ENCODE assay signal across 1 cellular context in the genomic region with DNA sequence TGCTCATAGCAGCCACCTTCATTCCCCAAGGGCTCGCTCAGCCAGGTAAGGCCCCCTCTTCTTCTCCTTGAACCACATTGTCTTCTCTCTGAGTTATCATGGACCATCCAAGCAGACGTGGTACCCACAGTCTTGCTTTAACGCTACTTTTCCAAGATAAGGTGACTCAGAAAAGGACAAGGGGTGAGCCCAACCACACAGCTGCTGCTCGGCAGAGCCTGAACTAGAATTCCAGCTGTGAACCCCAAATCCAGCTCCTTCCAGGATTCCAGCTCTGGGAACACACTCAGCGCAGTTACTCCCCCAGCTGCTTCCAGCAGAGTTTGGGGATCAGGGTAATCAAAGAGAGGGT.
TF ChIP-seq lines count a peak whose summit lies in the region.

No MANE protein-coding gene starts in this region.

TF ChIP-seq in K562, 482 proteins besides CTCF, POLR2A, EP300 and RAD21:
- TF ChIP-seq RBFOX2 (IDR thresholded peaks at IDR 0.05; ENCODE audit: low read depth, low read length), result no peak
- TF ChIP-seq KDM4B (IDR thresholded peaks at IDR 0.05; ENCODE audit: borderline replicate concordance in 2 of 2, low read depth in 1 of 2), result no peak
- TF ChIP-seq STAT5B (CRISPR knock-in tag; IDR thresholded peaks at IDR 0.05), result no peak
- TF ChIP-seq EWSR1 (IDR thresholded peaks at IDR 0.05; ENCODE audit: borderline replicate concordance, low read depth, partially characterized antibody), result no peak
- TF ChIP-seq MYC (IDR thresholded peaks at IDR 0.05; ENCODE audit: low read depth, low read length), result no peak
- no peak for TF ChIP-seq MYC (CRISPR knock-in tag; IDR thresholded peaks at IDR 0.05; ENCODE audit: borderline replicate concordance, low read depth)
- TF ChIP-seq, protein P1, sequence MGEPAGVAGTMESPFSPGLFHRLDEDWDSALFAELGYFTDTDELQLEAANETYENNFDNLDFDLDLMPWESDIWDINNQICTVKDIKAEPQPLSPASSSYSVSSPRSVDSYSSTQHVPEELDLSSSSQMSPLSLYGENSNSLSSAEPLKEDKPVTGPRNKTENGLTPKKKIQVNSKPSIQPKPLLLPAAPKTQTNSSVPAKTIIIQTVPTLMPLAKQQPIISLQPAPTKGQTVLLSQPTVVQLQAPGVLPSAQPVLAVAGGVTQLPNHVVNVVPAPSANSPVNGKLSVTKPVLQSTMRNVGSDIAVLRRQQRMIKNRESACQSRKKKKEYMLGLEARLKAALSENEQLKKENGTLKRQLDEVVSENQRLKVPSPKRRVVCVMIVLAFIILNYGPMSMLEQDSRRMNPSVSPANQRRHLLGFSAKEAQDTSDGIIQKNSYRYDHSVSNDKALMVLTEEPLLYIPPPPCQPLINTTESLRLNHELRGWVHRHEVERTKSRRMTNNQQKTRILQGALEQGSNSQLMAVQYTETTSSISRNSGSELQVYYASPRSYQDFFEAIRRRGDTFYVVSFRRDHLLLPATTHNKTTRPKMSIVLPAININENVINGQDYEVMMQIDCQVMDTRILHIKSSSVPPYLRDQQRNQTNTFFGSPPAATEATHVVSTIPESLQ (CRISPR knock-in tag; IDR thresholded peaks at IDR 0.05), result no peak
- TF ChIP-seq POLR2G (IDR thresholded peaks at IDR 0.05; ENCODE audit: low read depth, low read length), result no peak
- TF ChIP-seq ZNF174 (CRISPR knock-in tag; IDR thresholded peaks at IDR 0.05), result no peak
- TF ChIP-seq ZNF354B (CRISPR knock-in tag; IDR thresholded peaks at IDR 0.05), result no peak
- no peak for TF ChIP-seq MEF2A (IDR thresholded peaks at IDR 0.05; ENCODE audit: control insufficient read depth, low read depth, low read length)
- TF ChIP-seq GABPA (tag; conservative IDR thresholded peaks at IDR 0.05; ENCODE audit: low read depth), result no peak
- TF ChIP-seq TCF7L2 (IDR thresholded peaks at IDR 0.05; ENCODE audit: low read depth, low read length), result no peak
- no peak for TF ChIP-seq HCFC1 (IDR thresholded peaks at IDR 0.05; ENCODE audit: low read depth, low read length)
- TF ChIP-seq, protein P2, sequence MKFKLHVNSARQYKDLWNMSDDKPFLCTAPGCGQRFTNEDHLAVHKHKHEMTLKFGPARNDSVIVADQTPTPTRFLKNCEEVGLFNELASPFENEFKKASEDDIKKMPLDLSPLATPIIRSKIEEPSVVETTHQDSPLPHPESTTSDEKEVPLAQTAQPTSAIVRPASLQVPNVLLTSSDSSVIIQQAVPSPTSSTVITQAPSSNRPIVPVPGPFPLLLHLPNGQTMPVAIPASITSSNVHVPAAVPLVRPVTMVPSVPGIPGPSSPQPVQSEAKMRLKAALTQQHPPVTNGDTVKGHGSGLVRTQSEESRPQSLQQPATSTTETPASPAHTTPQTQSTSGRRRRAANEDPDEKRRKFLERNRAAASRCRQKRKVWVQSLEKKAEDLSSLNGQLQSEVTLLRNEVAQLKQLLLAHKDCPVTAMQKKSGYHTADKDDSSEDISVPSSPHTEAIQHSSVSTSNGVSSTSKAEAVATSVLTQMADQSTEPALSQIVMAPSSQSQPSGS (CRISPR knock-in tag; IDR thresholded peaks at IDR 0.05), result no peak
- no peak for TF ChIP-seq SIRT6 (IDR thresholded peaks at IDR 0.05; ENCODE audit: low read depth, low read length)
- TF ChIP-seq, protein P3, sequence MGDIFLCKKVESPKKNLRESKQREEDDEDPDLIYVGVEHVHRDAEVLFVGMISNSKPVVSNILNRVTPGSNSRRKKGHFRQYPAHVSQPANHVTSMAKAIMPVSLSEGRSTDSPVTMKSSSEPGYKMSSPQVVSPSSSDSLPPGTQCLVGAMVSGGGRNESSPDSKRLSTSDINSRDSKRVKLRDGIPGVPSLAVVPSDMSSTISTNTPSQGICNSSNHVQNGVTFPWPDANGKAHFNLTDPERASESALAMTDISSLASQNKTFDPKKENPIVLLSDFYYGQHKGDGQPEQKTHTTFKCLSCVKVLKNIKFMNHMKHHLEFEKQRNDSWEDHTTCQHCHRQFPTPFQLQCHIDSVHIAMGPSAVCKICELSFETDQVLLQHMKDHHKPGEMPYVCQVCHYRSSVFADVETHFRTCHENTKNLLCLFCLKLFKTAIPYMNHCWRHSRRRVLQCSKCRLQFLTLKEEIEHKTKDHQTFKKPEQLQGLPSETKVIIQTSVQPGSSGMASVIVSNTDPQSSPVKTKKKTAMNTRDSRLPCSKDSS (IDR thresholded peaks at IDR 0.05; ENCODE audit: low read depth, partially characterized antibody), result no peak
TF ChIP-seq in K562: peak in this region for 0.
